8 cellular contexts compared by ENCODE assay signal in the genomic region with DNA sequence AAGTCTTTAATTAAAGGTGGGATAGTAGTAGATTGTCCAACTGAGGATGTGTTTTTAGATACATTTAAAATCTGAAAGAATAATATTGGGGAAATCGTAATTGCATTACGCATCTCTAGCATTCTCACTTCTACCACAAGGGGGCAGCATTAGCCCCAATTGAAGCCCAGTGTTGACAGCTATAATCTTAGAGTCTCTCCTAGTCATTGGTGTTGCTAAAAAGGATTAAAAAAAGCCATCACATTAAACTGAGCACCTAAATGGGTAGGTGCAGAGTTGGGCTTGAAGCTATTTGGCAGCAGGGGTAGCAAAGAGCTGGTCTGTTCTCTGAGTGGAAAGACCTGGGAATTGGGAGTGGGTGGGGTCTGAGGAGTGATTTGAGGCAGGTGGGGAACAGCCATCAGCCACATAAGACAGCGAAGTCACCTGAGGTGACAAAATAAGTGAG.
DNase-seq lines count a peak whose midpoint lies in the region; ATAC-seq and TF ChIP-seq lines count a peak whose summit lies in the region.

No MANE protein-coding gene starts in this region.

- intact Hi-C loops in CD14-positive monocyte (cut with micrococcal nuclease) = loop anchor here (2.0 to 10.0 kb wide), 4 partner anchors 1032 to 1439 kb away; no protein-coding TSS in a partner anchor

- TF ChIP-seq CTCF in CD14-positive monocyte (IDR thresholded peaks at IDR 0.05) (peak; percentile 88), osteocyte (IDR thresholded peaks at IDR 0.05) (peak; percentile 92)

- H3K27ac Mint-ChIP-seq in CD14-positive monocyte (no peak overlapping the region), osteocyte (ENCODE audit: unreplicated experiment) (no peak overlapping the region)

- H3K4me3 Mint-ChIP-seq in CD14-positive monocyte (no peak overlapping the region), osteocyte (ENCODE audit: unreplicated experiment) (no peak overlapping the region)

- ATAC-seq in GM18861 (IDR thresholded peaks at IDR 0.05; ENCODE audit: unreplicated experiment) = peak; percentile 71
- ATAC-seq in HG03135 (IDR thresholded peaks at IDR 0.05; ENCODE audit: unreplicated experiment) = peak; percentile 76

- peaks cover 13 to 31% (median 24%) of the 10 kb centered on the region in 7 donors for H3K9me3 Mint-ChIP-seq in CD14-positive monocyte
- H3K9me3 Mint-ChIP-seq in osteocyte (ENCODE audit: unreplicated experiment) = no peaks in the 10 kb centered on the region

- DNase-seq in CD14-positive monocyte (ENCODE audit: low spot score) (no peak), NCI-H82 (lab: John Stamatoyannopoulos, UW) (peak; percentile 76), activated T-cell treated with anti-CD3 and anti-CD28 coated beads for 4 hours (peak; percentile 26), fibroblast of the conjunctiva (ENCODE audit: low read depth) (peak; percentile 12), osteocyte (ENCODE audit: extremely low spot score, unreplicated experiment) (no peak), GOT3 (lab: John Stamatoyannopoulos, UW) (no peak)

- H3K27me3 Mint-ChIP-seq in CD14-positive monocyte (ENCODE audit: low read depth in 3 of 3) (no peaks in the 10 kb centered on the region), osteocyte (ENCODE audit: unreplicated experiment) (peaks cover 13% of the 10 kb centered on the region)

- H3K36me3 Mint-ChIP-seq in CD14-positive monocyte (no peaks in the 10 kb centered on the region), osteocyte (ENCODE audit: unreplicated experiment) (no peaks in the 10 kb centered on the region)

- H3K4me1 Mint-ChIP-seq in CD14-positive monocyte (peaks cover 1% of the 10 kb centered on the region), osteocyte (ENCODE audit: unreplicated experiment) (peaks cover 9% of the 10 kb centered on the region)

Comparison
In these comparisons a context has a peak if more than half of its experiments do, and no peak if none do; other contexts are left out.
1. DNase-seq: peak in NCI-H82 (single experiment), activated T-cell treated with anti-CD3 and anti-CD28 coated beads for 4 hours (single experiment) and fibroblast of the conjunctiva (single experiment); none in CD14-positive monocyte (single experiment), osteocyte (single experiment) and GOT3 (single experiment).